ENCODE assay signal across 1 cellular context in genomic region chr18:42635378-42636048, GRCh38.
TF ChIP-seq lines count a peak whose summit lies in the region.

No MANE protein-coding gene starts in this region.

TF ChIP-seq in WTC11, 78 proteins besides CTCF, POLR2A, EP300 and RAD21 (continued from another document):
- TF ChIP-seq ZBTB43 (CRISPR knock-in tag; IDR thresholded peaks at IDR 0.05) (no peak), MYBL2 (CRISPR knock-in tag; IDR thresholded peaks at IDR 0.05) (no peak), GTF2I (CRISPR knock-in tag; conservative IDR thresholded peaks at IDR 0.05) (no peak), USF2 (CRISPR knock-in tag; IDR thresholded peaks at IDR 0.05) (no peak), PRRX2 (CRISPR knock-in tag; IDR thresholded peaks at IDR 0.05) (no peak), ATF1 (CRISPR knock-in tag; IDR thresholded peaks at IDR 0.05) (no peak), HMGA2 (CRISPR knock-in tag; IDR thresholded peaks at IDR 0.05) (no peak), ZNF671 (CRISPR knock-in tag; IDR thresholded peaks at IDR 0.05) (no peak), JUN (CRISPR knock-in tag; IDR thresholded peaks at IDR 0.05) (no peak)
